ENCODE assay signal across 9 cellular contexts in genomic region chr12:118655588-118655987, GRCh38.
"Had no signal": no experiment of that assay in that cellular context is flagged by ENCODE, and none has a peak within 500 bp of the region (broad histone marks: within the 10 kb centered on the region; RNA-seq: fewer than 3 reads in every experiment).

No MANE protein-coding gene starts in this region.

- H3K9me3 ChIP-seq: HAP-1 had no signal

- H3K9ac ChIP-seq: GM23248 had no signal

- H3K36me3 ChIP-seq: HAP-1 had no signal

- ATAC-seq: HCT116, K562 had no signal

- H3K4me3 Mint-ChIP-seq: HFFc6 had no signal

- H3K27ac ChIP-seq: GM23248, HL-60 had no signal

- DNase-seq: GM23248, GOT3, H7, HFFc6, IMR-90 had no signal

- H3K4me3 ChIP-seq: GM23248, HAP-1, K562 had no signal

- H3K4me1 ChIP-seq: HAP-1 had no signal
